ENCODE assay signal across 24 cellular contexts in the genomic region with DNA sequence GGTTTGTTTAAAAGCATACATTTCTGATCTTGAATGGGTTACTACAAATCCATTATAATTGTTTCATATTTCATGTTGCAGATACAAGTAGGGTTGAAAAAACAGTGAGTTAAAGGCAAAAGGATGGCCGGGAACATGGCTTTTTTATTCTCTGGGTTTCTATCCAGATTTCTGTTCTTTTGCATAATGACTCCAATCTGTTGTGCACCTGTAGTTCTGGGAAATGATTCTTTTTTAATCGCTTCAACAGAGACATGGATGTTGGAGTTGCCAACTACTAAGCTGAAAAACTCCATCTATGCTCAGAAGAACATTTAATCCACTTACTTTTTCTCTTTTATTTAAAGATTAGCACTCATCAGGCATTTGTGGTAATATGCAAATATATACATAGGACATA. TPM values are rescaled to one million over a fixed set of nuclear protein-coding genes. Genes with fewer than 3 reads are reported as not detected.
"Had no signal": no experiment of that assay in that cellular context is flagged by ENCODE, and none has a peak within 500 bp of the region (broad histone marks: within the 10 kb centered on the region; RNA-seq: fewer than 3 reads in every experiment).

No MANE protein-coding gene starts in this region.

- H3K36me3 Mint-ChIP-seq: naive thymus-derived CD8-positive, alpha-beta T cell; stimulated activated memory B cell treated with anti-CD40 and anti-IgM and Interleukin-4, amounts not matched to agents 10 μg/mL and 1 μg/mL and 100 μg/mL, for 72 hours; T-cell had no signal

- ATAC-seq: activated naive CD4-positive, alpha-beta T cell treated with anti-CD3 and anti-CD28 coated beads, Interleukin-2, amount 50 U/mL, for 72 hours; activated T-cell treated with anti-CD3 and anti-CD28 coated beads, Interleukin-2, amount 50 U/mL, for 72 hours; esophagus mucosa; foreskin keratinocyte; left colon; naive thymus-derived CD8-positive, alpha-beta T cell; sciatic nerve; stimulated activated memory B cell treated with anti-CD40 and anti-IgM and Interleukin-4, amounts not matched to agents 10 μg/mL and 1 μg/mL and 100 μg/mL, for 72 hours; stimulated activated naive CD8-positive, alpha-beta T cell treated with anti-CD3 and anti-CD28 coated beads, Interleukin-15, amount 100 ng/mL, for 72 hours; T-cell had no signal

- H3K36me3 ChIP-seq: tibial artery had no signal

- H3K4me3 Mint-ChIP-seq: activated B cell treated with CpG ODN at 0.5 μM for 24 hours, memory B cell had no signal

- H3K9me3 ChIP-seq: tibial artery had no signal

- H3K27ac ChIP-seq: foreskin keratinocyte had no signal

- H3K4me3 ChIP-seq: tibial artery had no signal

- H3K27me3 ChIP-seq: foreskin keratinocyte, tibial artery had no signal

- DNase-seq: activated B cell treated with CpG ODN at 0.5 μM for 24 hours; activated CD4-positive, alpha-beta T cell treated with anti-CD3 and anti-CD28 coated beads, Interleukin-2, amount 50 U/mL, for 1 hour; activated naive CD4-positive, alpha-beta T cell; activated T-cell treated with anti-CD3 and anti-CD28 coated beads for 4 hours; activated T-cell treated with anti-CD3 and anti-CD28 coated beads, Interleukin-2, amount 50 U/mL, for 72 hours; endodermal cell; foreskin keratinocyte; glutamatergic neuron; immature natural killer cell; kidney; left colon; naive thymus-derived CD8-positive, alpha-beta T cell; posterior cingulate gyrus; small intestine; stimulated activated CD4-positive, alpha-beta T cell treated with anti-CD3 and anti-CD28 coated beads, Interleukin-4, amount 100 ng/mL, for 24 hours; stimulated activated naive CD8-positive, alpha-beta T cell treated with anti-CD3 and anti-CD28 coated beads, Interleukin-15, amount 100 ng/mL, for 72 hours; T-cell; tibial artery had no signal

- H3K27ac Mint-ChIP-seq: activated B cell treated with CpG ODN at 0.5 μM for 24 hours; activated naive CD4-positive, alpha-beta T cell treated with anti-CD3 and anti-CD28 coated beads, Interleukin-2, amount 50 U/mL, for 72 hours; activated T-cell treated with anti-CD3 and anti-CD28 coated beads, Interleukin-2, amount 50 U/mL, for 72 hours; endodermal cell; memory B cell; naive thymus-derived CD8-positive, alpha-beta T cell; stimulated activated memory B cell treated with anti-CD40 and anti-IgM and Interleukin-4, amounts not matched to agents 10 μg/mL and 1 μg/mL and 100 μg/mL, for 72 hours; stimulated activated naive CD8-positive, alpha-beta T cell treated with anti-CD3 and anti-CD28 coated beads, Interleukin-15, amount 100 ng/mL, for 72 hours; T-cell; T-helper 2 cell treated with Interferon-gamma antibody and Interleukin-4, amounts not matched to agents 5 μg/mL and 100 μg/mL, for 36 hours had no signal

RNA-seq across cellular contexts. Expression of a gene that starts 2.7 kb away (rescaled TPM):
- total RNA-seq: activated B cell treated with CpG ODN at 0.5 μM for 24 hours; naive thymus-derived CD8-positive, alpha-beta T cell had no signal
